1 cellular context compared by ENCODE assay signal in the genomic region with DNA sequence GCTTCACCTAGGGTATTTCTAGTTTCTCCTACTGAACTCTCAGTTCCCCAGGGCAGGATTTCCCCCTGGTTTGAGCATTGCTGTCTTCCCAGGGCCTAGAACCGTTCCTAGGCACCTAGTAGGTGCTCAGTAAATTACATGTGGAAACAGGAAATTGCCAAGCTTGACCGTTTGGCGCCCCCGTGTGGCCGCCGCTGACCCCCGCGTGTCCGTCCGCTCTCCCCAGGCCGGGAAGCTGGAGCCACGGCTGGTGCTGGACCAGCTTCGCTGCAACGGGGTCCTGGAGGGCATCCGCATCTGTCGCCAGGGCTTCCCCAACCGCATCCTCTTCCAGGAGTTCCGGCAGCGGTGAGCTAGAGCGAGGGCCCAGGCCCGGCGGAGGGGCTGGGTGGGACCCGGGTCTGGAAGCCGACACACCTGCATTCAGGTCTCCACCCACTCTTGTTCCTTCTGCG.
TF ChIP-seq lines count a peak whose summit lies in the region.

No MANE protein-coding gene starts in this region.

TF ChIP-seq in K562, 482 proteins besides CTCF, POLR2A, EP300 and RAD21 (continued from another document and continues in another):
- TF ChIP-seq, protein P1, sequence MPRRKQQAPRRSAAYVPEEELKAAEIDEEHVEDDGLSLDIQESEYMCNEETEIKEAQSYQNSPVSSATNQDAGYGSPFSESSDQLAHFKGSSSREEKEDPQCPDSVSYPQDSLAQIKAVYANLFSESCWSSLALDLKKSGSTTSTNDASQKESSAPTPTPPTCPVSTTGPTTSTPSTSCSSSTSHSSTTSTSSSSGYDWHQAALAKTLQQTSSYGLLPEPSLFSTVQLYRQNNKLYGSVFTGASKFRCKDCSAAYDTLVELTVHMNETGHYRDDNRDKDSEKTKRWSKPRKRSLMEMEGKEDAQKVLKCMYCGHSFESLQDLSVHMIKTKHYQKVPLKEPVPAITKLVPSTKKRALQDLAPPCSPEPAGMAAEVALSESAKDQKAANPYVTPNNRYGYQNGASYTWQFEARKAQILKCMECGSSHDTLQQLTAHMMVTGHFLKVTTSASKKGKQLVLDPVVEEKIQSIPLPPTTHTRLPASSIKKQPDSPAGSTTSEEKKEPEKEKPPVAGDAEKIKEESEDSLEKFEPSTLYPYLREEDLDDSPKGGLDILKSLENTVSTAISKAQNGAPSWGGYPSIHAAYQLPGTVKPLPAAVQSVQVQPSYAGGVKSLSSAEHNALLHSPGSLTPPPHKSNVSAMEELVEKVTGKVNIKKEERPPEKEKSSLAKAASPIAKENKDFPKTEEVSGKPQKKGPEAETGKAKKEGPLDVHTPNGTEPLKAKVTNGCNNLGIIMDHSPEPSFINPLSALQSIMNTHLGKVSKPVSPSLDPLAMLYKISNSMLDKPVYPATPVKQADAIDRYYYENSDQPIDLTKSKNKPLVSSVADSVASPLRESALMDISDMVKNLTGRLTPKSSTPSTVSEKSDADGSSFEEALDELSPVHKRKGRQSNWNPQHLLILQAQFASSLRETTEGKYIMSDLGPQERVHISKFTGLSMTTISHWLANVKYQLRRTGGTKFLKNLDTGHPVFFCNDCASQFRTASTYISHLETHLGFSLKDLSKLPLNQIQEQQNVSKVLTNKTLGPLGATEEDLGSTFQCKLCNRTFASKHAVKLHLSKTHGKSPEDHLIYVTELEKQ (CRISPR knock-in tag; IDR thresholded peaks at IDR 0.05): no peak
- TF ChIP-seq, protein P2, sequence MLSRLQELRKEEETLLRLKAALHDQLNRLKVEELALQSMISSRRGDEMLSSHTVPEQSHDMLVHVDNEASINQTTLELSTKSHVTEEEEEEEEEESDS (CRISPR knock-in tag; IDR thresholded peaks at IDR 0.05): no peak
- TF ChIP-seq BCOR (IDR thresholded peaks at IDR 0.05) (peak; percentile 78), SUPT5H (IDR thresholded peaks at IDR 0.05) (no peak), NR0B1 (IDR thresholded peaks at IDR 0.05; ENCODE audit: partially characterized antibody) (no peak), ZNF77 (CRISPR knock-in tag; IDR thresholded peaks at IDR 0.05) (no peak), SNIP1 (IDR thresholded peaks at IDR 0.05; ENCODE audit: low read depth) (no peak), RB1 (IDR thresholded peaks at IDR 0.05; ENCODE audit: low read depth) (peak; percentile 45; the same call in 1 of the 2 replicates), ZNF140 (CRISPR knock-in tag; IDR thresholded peaks at IDR 0.05) (no peak), ZNF3 (CRISPR knock-in tag; IDR thresholded peaks at IDR 0.05) (no peak), ATF1 (CRISPR knock-in tag; IDR thresholded peaks at IDR 0.05) (no peak), ATF1 (tag; IDR thresholded peaks at IDR 0.05) (peak; percentile 32; the same call in 1 of the 2 replicates), HDAC3 (IDR thresholded peaks at IDR 0.05; ENCODE audit: borderline replicate concordance, partially characterized antibody) (no peak), ATF7 (IDR thresholded peaks at IDR 0.05) (no peak), CTCFL (IDR thresholded peaks at IDR 0.05; ENCODE audit: borderline replicate concordance, insufficient read depth, low read depth, low read length, poor library complexity, severe bottlenecking) (peak; percentile 81), ARID2 (IDR thresholded peaks at IDR 0.05) (0 out of 2 replicates have a peak, but pooled peaks have one; percentile 51), RCOR1 (IDR thresholded peaks at IDR 0.05; ENCODE audit: borderline replicate concordance in 1 of 2, low read depth in 2 of 2, low read length in 2 of 2) (peak in 1 of 2 experiments; percentile 54; a peak in 1 of 4 replicates), TBL1XR1 (IDR thresholded peaks at IDR 0.05; ENCODE audit: low read length in 2 of 2) (no peak), ZNF133 (CRISPR knock-in tag; IDR thresholded peaks at IDR 0.05) (no peak), CHD2 (IDR thresholded peaks at IDR 0.05; ENCODE audit: low read depth, low read length) (no peak), GABPA (tag; conservative IDR thresholded peaks at IDR 0.05; ENCODE audit: low read depth) (no peak), TFAP4 (CRISPR knock-in tag; IDR thresholded peaks at IDR 0.05; ENCODE audit: borderline replicate concordance) (peak; percentile 27; the same call in 1 of the 2 replicates), FUS (optimal IDR thresholded peaks at IDR 0.05; ENCODE audit: low read depth, low read length) (no peak), PHF8 (IDR thresholded peaks at IDR 0.05; ENCODE audit: borderline replicate concordance, low read length) (no peak), DIDO1 (tag; IDR thresholded peaks at IDR 0.05; ENCODE audit: low read depth) (no peak), USF2 (CRISPR knock-in tag; IDR thresholded peaks at IDR 0.05) (no peak), TCF7L2 (IDR thresholded peaks at IDR 0.05; ENCODE audit: low read depth, low read length) (no peak), NR2F6 (CRISPR knock-in tag; IDR thresholded peaks at IDR 0.05) (no peak), HDAC2 (IDR thresholded peaks at IDR 0.05) (0 out of 2 replicates have a peak, but pooled peaks have one; percentile 45), NFXL1 (CRISPR knock-in tag; IDR thresholded peaks at IDR 0.05) (no peak), ZNF639 (CRISPR knock-in tag; conservative IDR thresholded peaks at IDR 0.05 in 1 of 2, IDR thresholded peaks at IDR 0.05 in 1 of 2) (no peak), PHF21A (IDR thresholded peaks at IDR 0.05; ENCODE audit: borderline replicate concordance, low read depth) (no peak), ZNF551 (CRISPR knock-in tag; IDR thresholded peaks at IDR 0.05) (no peak), KDM1A (IDR thresholded peaks at IDR 0.05) (0 out of 4 replicates have a peak, but pooled peaks of 1 of the 2 experiments have one; percentile 26), NFIX (CRISPR knock-in tag; IDR thresholded peaks at IDR 0.05; ENCODE audit: low read depth) (no peak), ELF1 (tag; IDR thresholded peaks at IDR 0.05) (0 out of 2 replicates have a peak, but pooled peaks have one; percentile 37), ZNF644 (tag; IDR thresholded peaks at IDR 0.05; ENCODE audit: low read depth) (no peak), ZKSCAN1 (IDR thresholded peaks at IDR 0.05; ENCODE audit: low read depth, low read length) (peak; percentile 99), PYGO2 (tag; IDR thresholded peaks at IDR 0.05) (no peak), SP2 (IDR thresholded peaks at IDR 0.05; ENCODE audit: extremely low read depth, low read depth, low read length, poor library complexity, severe bottlenecking) (no peak), ETV5 (CRISPR knock-in tag; IDR thresholded peaks at IDR 0.05; ENCODE audit: low read depth) (peak; percentile 73), ZNF696 (CRISPR knock-in tag; conservative IDR thresholded peaks at IDR 0.05) (no peak), CEBPB (tag; IDR thresholded peaks at IDR 0.05) (no peak), ZNF316 (IDR thresholded peaks at IDR 0.05) (no peak), MAX (CRISPR knock-in tag; IDR thresholded peaks at IDR 0.05) (no peak), CREM (IDR thresholded peaks at IDR 0.05; ENCODE audit: low read depth) (0 out of 2 replicates have a peak, but pooled peaks have one; percentile 31), ZNF695 (CRISPR knock-in tag; IDR thresholded peaks at IDR 0.05) (no peak), ZNF589 (CRISPR knock-in tag; IDR thresholded peaks at IDR 0.05; ENCODE audit: low read depth) (no peak), ZNF24 (IDR thresholded peaks at IDR 0.05) (0 out of 2 replicates have a peak, but pooled peaks have one; percentile 25), STAT5A (IDR thresholded peaks at IDR 0.05; ENCODE audit: borderline replicate concordance, low read length) (no peak)
- TF ChIP-seq, protein P3, sequence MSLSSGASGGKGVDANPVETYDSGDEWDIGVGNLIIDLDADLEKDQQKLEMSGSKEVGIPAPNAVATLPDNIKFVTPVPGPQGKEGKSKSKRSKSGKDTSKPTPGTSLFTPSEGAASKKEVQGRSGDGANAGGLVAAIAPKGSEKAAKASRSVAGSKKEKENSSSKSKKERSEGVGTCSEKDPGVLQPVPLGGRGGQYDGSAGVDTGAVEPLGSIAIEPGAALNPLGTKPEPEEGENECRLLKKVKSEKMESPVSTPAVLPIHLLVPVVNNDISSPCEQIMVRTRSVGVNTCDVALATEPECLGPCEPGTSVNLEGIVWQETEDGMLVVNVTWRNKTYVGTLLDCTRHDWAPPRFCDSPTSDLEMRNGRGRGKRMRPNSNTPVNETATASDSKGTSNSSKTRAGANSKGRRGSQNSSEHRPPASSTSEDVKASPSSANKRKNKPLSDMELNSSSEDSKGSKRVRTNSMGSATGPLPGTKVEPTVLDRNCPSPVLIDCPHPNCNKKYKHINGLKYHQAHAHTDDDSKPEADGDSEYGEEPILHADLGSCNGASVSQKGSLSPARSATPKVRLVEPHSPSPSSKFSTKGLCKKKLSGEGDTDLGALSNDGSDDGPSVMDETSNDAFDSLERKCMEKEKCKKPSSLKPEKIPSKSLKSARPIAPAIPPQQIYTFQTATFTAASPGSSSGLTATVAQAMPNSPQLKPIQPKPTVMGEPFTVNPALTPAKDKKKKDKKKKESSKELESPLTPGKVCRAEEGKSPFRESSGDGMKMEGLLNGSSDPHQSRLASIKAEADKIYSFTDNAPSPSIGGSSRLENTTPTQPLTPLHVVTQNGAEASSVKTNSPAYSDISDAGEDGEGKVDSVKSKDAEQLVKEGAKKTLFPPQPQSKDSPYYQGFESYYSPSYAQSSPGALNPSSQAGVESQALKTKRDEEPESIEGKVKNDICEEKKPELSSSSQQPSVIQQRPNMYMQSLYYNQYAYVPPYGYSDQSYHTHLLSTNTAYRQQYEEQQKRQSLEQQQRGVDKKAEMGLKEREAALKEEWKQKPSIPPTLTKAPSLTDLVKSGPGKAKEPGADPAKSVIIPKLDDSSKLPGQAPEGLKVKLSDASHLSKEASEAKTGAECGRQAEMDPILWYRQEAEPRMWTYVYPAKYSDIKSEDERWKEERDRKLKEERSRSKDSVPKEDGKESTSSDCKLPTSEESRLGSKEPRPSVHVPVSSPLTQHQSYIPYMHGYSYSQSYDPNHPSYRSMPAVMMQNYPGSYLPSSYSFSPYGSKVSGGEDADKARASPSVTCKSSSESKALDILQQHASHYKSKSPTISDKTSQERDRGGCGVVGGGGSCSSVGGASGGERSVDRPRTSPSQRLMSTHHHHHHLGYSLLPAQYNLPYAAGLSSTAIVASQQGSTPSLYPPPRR (CRISPR knock-in tag; IDR thresholded peaks at IDR 0.05; ENCODE audit: borderline replicate concordance): no peak
- TF ChIP-seq, protein P4, sequence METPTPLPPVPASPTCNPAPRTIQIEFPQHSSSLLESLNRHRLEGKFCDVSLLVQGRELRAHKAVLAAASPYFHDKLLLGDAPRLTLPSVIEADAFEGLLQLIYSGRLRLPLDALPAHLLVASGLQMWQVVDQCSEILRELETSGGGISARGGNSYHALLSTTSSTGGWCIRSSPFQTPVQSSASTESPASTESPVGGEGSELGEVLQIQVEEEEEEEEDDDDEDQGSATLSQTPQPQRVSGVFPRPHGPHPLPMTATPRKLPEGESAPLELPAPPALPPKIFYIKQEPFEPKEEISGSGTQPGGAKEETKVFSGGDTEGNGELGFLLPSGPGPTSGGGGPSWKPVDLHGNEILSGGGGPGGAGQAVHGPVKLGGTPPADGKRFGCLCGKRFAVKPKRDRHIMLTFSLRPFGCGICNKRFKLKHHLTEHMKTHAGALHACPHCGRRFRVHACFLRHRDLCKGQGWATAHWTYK (CRISPR knock-in tag; IDR thresholded peaks at IDR 0.05): no peak
